In the genomic region with DNA sequence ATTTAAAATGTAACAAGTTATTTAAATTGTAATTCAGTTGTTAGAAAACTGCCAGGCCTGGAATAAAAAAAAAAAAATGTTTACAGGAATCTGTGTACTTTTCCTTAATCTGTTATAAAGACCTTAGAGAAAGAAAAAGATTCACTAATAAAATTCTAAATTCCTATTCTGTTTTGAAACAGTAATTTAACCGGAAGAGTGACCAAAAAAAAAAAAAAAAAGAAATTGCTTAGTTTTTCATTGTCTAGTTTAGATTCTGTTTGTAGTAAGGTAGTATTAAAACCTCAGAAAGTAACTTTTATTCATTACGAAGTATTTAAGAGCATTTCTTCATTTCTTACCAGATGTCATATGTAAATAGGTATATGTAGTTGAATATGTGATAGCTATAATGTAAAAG, we compare ENCODE assay signal across 8 cellular contexts. TPM values are rescaled to one million over a fixed set of nuclear protein-coding genes. Genes with fewer than 3 reads are reported as not detected.
DNase-seq lines count a peak whose midpoint lies in the region; ATAC-seq and TF ChIP-seq lines count a peak whose summit lies in the region.

No MANE protein-coding gene starts in this region.

- no peaks in the 10 kb centered on the region for H3K27me3 Mint-ChIP-seq in activated CD4-positive, alpha-beta T cell treated with anti-CD3 and anti-CD28 coated beads, Interleukin-2, amount 10 ng/mL, durations not matched to agents 7 days and 5 days
- H3K27me3 Mint-ChIP-seq in activated CD8-positive, alpha-beta T cell treated with anti-CD3 and anti-CD28 coated beads for 36 hours: no peaks in the 10 kb centered on the region
- peaks cover 9 to 27% (median 23%) of the 10 kb centered on the region in 3 donors for H3K27me3 Mint-ChIP-seq in immature natural killer cell (ENCODE audit: low read depth in 3 of 3)

- peak overlapping the region; percentile 8 to 98 (median 62) for H3K9ac ChIP-seq in subcutaneous abdominal adipose tissue (ENCODE audit: low read length in 5 of 5)

- DNase-seq in activated CD4-positive, alpha-beta T cell treated with anti-CD3 and anti-CD28 coated beads, Interleukin-2, amount 10 ng/mL, durations not matched to agents 7 days and 5 days: no peak
- no peak for DNase-seq in activated CD4-positive, alpha-beta T cell treated with anti-CD3 and anti-CD28 coated beads for 1 hour
- no peak for DNase-seq in activated CD8-positive, alpha-beta T cell treated with anti-CD3 and anti-CD28 coated beads for 36 hours
- no peak for DNase-seq in immature natural killer cell
- no peak for DNase-seq in NCI-H1436 (lab: John Stamatoyannopoulos, UW)
- DNase-seq in NCI-H1105 (lab: John Stamatoyannopoulos, UW): no peak

- H3K36me3 Mint-ChIP-seq in activated CD4-positive, alpha-beta T cell treated with anti-CD3 and anti-CD28 coated beads, Interleukin-2, amount 10 ng/mL, durations not matched to agents 7 days and 5 days (ENCODE audit: low read depth): peaks cover 4% of the 10 kb centered on the region
- peaks cover 51% of the 10 kb centered on the region for H3K36me3 Mint-ChIP-seq in activated CD8-positive, alpha-beta T cell treated with anti-CD3 and anti-CD28 coated beads for 36 hours (ENCODE audit: low read depth)
- no peaks in the 10 kb centered on the region for H3K36me3 Mint-ChIP-seq in immature natural killer cell

- no peak for TF ChIP-seq CTCF in activated CD8-positive, alpha-beta T cell treated with anti-CD3 and anti-CD28 coated beads for 36 hours (IDR thresholded peaks at IDR 0.05)

- H3K27ac ChIP-seq in subcutaneous abdominal adipose tissue (ENCODE audit: low read depth, low read length): peak overlapping the region; percentile 95

- no peaks in the 10 kb centered on the region for H3K27me3 ChIP-seq in subcutaneous abdominal adipose tissue (ENCODE audit: control insufficient read depth in 5 of 5, insufficient read depth in 4 of 5, low read length in 5 of 5)

- H3K36me3 ChIP-seq in subcutaneous abdominal adipose tissue (ENCODE audit: control insufficient read depth in 5 of 5, insufficient read depth in 5 of 5, low read length in 5 of 5): no peaks in the 10 kb centered on the region

- no peaks in the 10 kb centered on the region for H3K9me3 Mint-ChIP-seq in activated CD4-positive, alpha-beta T cell treated with anti-CD3 and anti-CD28 coated beads, Interleukin-2, amount 10 ng/mL, durations not matched to agents 7 days and 5 days
- no peaks in the 10 kb centered on the region for H3K9me3 Mint-ChIP-seq in activated CD8-positive, alpha-beta T cell treated with anti-CD3 and anti-CD28 coated beads for 36 hours
- H3K9me3 Mint-ChIP-seq in immature natural killer cell: no peaks in the 10 kb centered on the region

- peak overlapping the region; percentile 96 for H3K27ac Mint-ChIP-seq in activated CD4-positive, alpha-beta T cell treated with anti-CD3 and anti-CD28 coated beads, Interleukin-2, amount 10 ng/mL, durations not matched to agents 7 days and 5 days
- peak overlapping the region; percentile 97 for H3K27ac Mint-ChIP-seq in activated CD8-positive, alpha-beta T cell treated with anti-CD3 and anti-CD28 coated beads for 36 hours
- H3K27ac Mint-ChIP-seq in immature natural killer cell: peak overlapping the region; percentile 95 to 100 (median 98)

- H3K4me1 ChIP-seq in subcutaneous abdominal adipose tissue (ENCODE audit: control insufficient read depth in 5 of 5, insufficient read depth in 5 of 5, low read length in 5 of 5): peaks cover 0 to 36% (median 30%) of the 10 kb centered on the region in 5 donors

- intact Hi-C loops in activated CD8-positive, alpha-beta T cell treated with anti-CD3 and anti-CD28 coated beads for 36 hours (cut with micrococcal nuclease): loop anchor here (10.0 kb wide), 1 partner anchor 111 kb away; no protein-coding TSS in a partner anchor

- CTCF ChIA-PET in activated CD4-positive, alpha-beta T cell treated with anti-CD3 and anti-CD28 coated beads, Interleukin-2, amount 10 ng/mL, durations not matched to agents 7 days and 5 days (lab: Charles Lee): no interaction called here
- CTCF ChIA-PET in activated CD8-positive, alpha-beta T cell treated with anti-CD3 and anti-CD28 coated beads for 36 hours (lab: Charles Lee): interaction anchor here (0.9 to 1.3 kb wide), 3 partner anchors 79 to 87 kb away, joined by 3 to 7 read pairs (median 3); no protein-coding TSS in a partner anchor

- H3K9me3 ChIP-seq in subcutaneous abdominal adipose tissue (ENCODE audit: control insufficient read depth in 5 of 5, low read length in 5 of 5): no peaks in the 10 kb centered on the region

- POLR2A ChIA-PET in activated CD4-positive, alpha-beta T cell treated with anti-CD3 and anti-CD28 coated beads, Interleukin-2, amount 10 ng/mL, durations not matched to agents 7 days and 5 days (lab: Charles Lee): no interaction called here
- POLR2A ChIA-PET in activated CD8-positive, alpha-beta T cell treated with anti-CD3 and anti-CD28 coated beads for 36 hours (lab: Charles Lee): interaction anchor here (0.7 to 1.5 kb wide), 6 partner anchors 10 to 115 kb away, joined by 3 to 5 read pairs (median 3); no protein-coding TSS in a partner anchor

- H3K4me1 Mint-ChIP-seq in activated CD4-positive, alpha-beta T cell treated with anti-CD3 and anti-CD28 coated beads, Interleukin-2, amount 10 ng/mL, durations not matched to agents 7 days and 5 days: peaks cover 49% of the 10 kb centered on the region
- H3K4me1 Mint-ChIP-seq in activated CD8-positive, alpha-beta T cell treated with anti-CD3 and anti-CD28 coated beads for 36 hours (ENCODE audit: low read depth): peaks cover 39% of the 10 kb centered on the region
- peaks cover 45 to 69% of the 10 kb centered on the region in 2 donors for H3K4me1 Mint-ChIP-seq in immature natural killer cell

- peak overlapping the region in 4 of 5 donors; percentile 82 to 95 (median 90) for H3K4me3 ChIP-seq in subcutaneous abdominal adipose tissue (ENCODE audit: low read depth in 1 of 5, low read length in 5 of 5)

- ATAC-seq in activated CD8-positive, alpha-beta T cell treated with anti-CD3 and anti-CD28 coated beads for 36 hours: no peak
- no peak for ATAC-seq in GM21723 (IDR thresholded peaks at IDR 0.05; ENCODE audit: unreplicated experiment)

- peak overlapping the region; percentile 96 for H3K4me3 Mint-ChIP-seq in activated CD4-positive, alpha-beta T cell treated with anti-CD3 and anti-CD28 coated beads, Interleukin-2, amount 10 ng/mL, durations not matched to agents 7 days and 5 days
- H3K4me3 Mint-ChIP-seq in activated CD8-positive, alpha-beta T cell treated with anti-CD3 and anti-CD28 coated beads for 36 hours: peak overlapping the region; percentile 95
- H3K4me3 Mint-ChIP-seq in immature natural killer cell: peak overlapping the region; percentile 93 to 98 (median 97)

RNA-seq across cellular contexts. Expression of a gene that starts 2.5 kb away (rescaled TPM):
- 10 to 100 TPM; 18.4 to 22.3 TPM for total RNA-seq in activated CD4-positive, alpha-beta T cell treated with anti-CD3 and anti-CD28 coated beads, Interleukin-2, amount 10 ng/mL, durations not matched to agents 7 days and 5 days
- 10 to 100 TPM; 84.7 to 85.3 TPM for total RNA-seq in activated CD8-positive, alpha-beta T cell treated with anti-CD3 and anti-CD28 coated beads for 36 hours
- 10 to 100 TPM in 2 of 3 donors, 1 to 10 TPM in 1; 6.4 to 47.7 (median 21.7) TPM for polyA plus RNA-seq in immature natural killer cell
